In genomic region chr12:6766651-6767300, GRCh38 we compare ENCODE assay signal across 1 cellular context.
TF ChIP-seq lines count a peak whose summit lies in the region.

No MANE protein-coding gene starts in this region.

TF ChIP-seq in neural cell, 6 proteins besides CTCF, POLR2A, EP300 and RAD21:
- TF ChIP-seq SMC3 (conservative IDR thresholded peaks at IDR 0.05; ENCODE audit: poor library complexity) (peak; percentile 50), EZH2 (IDR thresholded peaks at IDR 0.05; ENCODE audit: borderline replicate concordance, insufficient read depth, low read length, poor library complexity, severe bottlenecking) (no peak), MXI1 (conservative IDR thresholded peaks at IDR 0.05; ENCODE audit: poor library complexity, severe bottlenecking) (peak; percentile 13), TAF1 (IDR thresholded peaks at IDR 0.05; ENCODE audit: low read depth) (no peak), POLR2AphosphoS5 (IDR thresholded peaks at IDR 0.05) (no peak)
- TF ChIP-seq, protein P1, sequence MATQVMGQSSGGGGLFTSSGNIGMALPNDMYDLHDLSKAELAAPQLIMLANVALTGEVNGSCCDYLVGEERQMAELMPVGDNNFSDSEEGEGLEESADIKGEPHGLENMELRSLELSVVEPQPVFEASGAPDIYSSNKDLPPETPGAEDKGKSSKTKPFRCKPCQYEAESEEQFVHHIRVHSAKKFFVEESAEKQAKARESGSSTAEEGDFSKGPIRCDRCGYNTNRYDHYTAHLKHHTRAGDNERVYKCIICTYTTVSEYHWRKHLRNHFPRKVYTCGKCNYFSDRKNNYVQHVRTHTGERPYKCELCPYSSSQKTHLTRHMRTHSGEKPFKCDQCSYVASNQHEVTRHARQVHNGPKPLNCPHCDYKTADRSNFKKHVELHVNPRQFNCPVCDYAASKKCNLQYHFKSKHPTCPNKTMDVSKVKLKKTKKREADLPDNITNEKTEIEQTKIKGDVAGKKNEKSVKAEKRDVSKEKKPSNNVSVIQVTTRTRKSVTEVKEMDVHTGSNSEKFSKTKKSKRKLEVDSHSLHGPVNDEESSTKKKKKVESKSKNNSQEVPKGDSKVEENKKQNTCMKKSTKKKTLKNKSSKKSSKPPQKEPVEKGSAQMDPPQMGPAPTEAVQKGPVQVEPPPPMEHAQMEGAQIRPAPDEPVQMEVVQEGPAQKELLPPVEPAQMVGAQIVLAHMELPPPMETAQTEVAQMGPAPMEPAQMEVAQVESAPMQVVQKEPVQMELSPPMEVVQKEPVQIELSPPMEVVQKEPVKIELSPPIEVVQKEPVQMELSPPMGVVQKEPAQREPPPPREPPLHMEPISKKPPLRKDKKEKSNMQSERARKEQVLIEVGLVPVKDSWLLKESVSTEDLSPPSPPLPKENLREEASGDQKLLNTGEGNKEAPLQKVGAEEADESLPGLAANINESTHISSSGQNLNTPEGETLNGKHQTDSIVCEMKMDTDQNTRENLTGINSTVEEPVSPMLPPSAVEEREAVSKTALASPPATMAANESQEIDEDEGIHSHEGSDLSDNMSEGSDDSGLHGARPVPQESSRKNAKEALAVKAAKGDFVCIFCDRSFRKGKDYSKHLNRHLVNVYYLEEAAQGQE (IDR thresholded peaks at IDR 0.05; ENCODE audit: borderline replicate concordance): peak; percentile 19
